Comparison of ENCODE assay signal across 31 cellular contexts in the genomic region with DNA sequence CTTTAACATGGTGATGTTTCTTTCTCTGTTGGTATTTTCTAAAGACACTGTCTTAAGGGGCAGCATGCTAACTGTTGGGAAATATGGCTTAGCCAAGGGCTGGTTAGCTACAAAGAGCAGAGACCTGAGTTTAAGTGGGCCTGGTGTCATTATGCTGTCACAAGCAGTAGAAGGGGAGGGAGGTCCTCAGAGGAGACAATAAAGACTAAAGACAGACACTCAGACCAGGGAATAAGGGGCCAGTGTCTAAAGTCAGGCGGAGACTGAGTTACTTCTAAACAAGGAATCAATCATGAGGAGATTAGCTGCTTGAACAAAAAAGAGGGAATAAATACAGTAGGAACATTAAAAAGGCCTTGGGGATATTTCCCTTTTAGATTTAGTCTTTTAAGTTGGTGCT.
"Had no signal": no experiment of that assay in that cellular context is flagged by ENCODE, and none has a peak within 500 bp of the region (broad histone marks: within the 10 kb centered on the region; RNA-seq: fewer than 3 reads in every experiment).

No MANE protein-coding gene starts in this region.

- H3K4me1 Mint-ChIP-seq: activated CD4-positive, alpha-beta T cell treated with anti-CD3 and anti-CD28 coated beads for 36 hours; activated naive CD8-positive, alpha-beta T cell treated with anti-CD3 and anti-CD28 coated beads for 36 hours; natural killer cell; stimulated activated memory B cell treated with anti-CD40 and anti-IgM and Interleukin-4, amounts not matched to agents 10 μg/mL and 1 μg/mL and 100 μg/mL, for 72 hours; stimulated activated naive CD8-positive, alpha-beta T cell treated with anti-CD3 and anti-CD28 coated beads, Interleukin-15, amount 100 ng/mL, for 72 hours had no signal

- H3K9me3 ChIP-seq: adrenal gland, body of pancreas, left lung, lower lobe of right lung, ovary, prostate gland, tibial artery, upper lobe of right lung had no signal

- H3K27ac Mint-ChIP-seq: activated CD4-positive, alpha-beta T cell treated with anti-CD3 and anti-CD28 coated beads for 36 hours; activated naive CD4-positive, alpha-beta T cell treated with anti-CD3 and anti-CD28 coated beads for 36 hours; activated naive CD8-positive, alpha-beta T cell treated with anti-CD3 and anti-CD28 coated beads for 36 hours; activated T-helper 1 cell treated with anti-CD3 and anti-CD28 coated beads, Interleukin-12 subunit alpha, Interleukin-12 subunit beta, Interleukin-2, Interleukin-4 antibody, amounts not matched to agents 30 ng/mL and 10 ng/mL and 1 ng/mL, durations not matched to agents 14 hours and 24 hours and 36 hours; natural killer cell; stimulated activated memory B cell treated with anti-CD40 and anti-IgM and Interleukin-4, amounts not matched to agents 10 μg/mL and 1 μg/mL and 100 μg/mL, for 72 hours; stimulated activated naive CD8-positive, alpha-beta T cell treated with anti-CD3 and anti-CD28 coated beads, Interleukin-15, amount 100 ng/mL, for 72 hours; T-cell had no signal

- H3K27ac ChIP-seq: adrenal gland, body of pancreas, heart left ventricle, left lung, lower lobe of right lung, ovary, prostate gland, skin epidermis, tibial artery, upper lobe of right lung had no signal

- H3K4me3 Mint-ChIP-seq: activated CD4-positive, alpha-beta T cell treated with anti-CD3 and anti-CD28 coated beads for 36 hours; activated naive CD4-positive, alpha-beta T cell treated with anti-CD3 and anti-CD28 coated beads for 36 hours; activated naive CD8-positive, alpha-beta T cell treated with anti-CD3 and anti-CD28 coated beads for 36 hours; activated T-helper 1 cell treated with anti-CD3 and anti-CD28 coated beads, Interleukin-12 subunit alpha, Interleukin-12 subunit beta, Interleukin-2, Interleukin-4 antibody, amounts not matched to agents 30 ng/mL and 10 ng/mL and 1 ng/mL, durations not matched to agents 14 hours and 24 hours and 36 hours; natural killer cell; stimulated activated memory B cell treated with anti-CD40 and anti-IgM and Interleukin-4, amounts not matched to agents 10 μg/mL and 1 μg/mL and 100 μg/mL, for 72 hours; stimulated activated naive CD8-positive, alpha-beta T cell treated with anti-CD3 and anti-CD28 coated beads, Interleukin-15, amount 100 ng/mL, for 72 hours; T-cell had no signal

- H3K4me3 ChIP-seq: adrenal gland, body of pancreas, heart left ventricle, left lung, lower lobe of right lung, ovary, prostate gland, skin epidermis, tibial artery, upper lobe of right lung had no signal

- H3K36me3 Mint-ChIP-seq: activated naive CD8-positive, alpha-beta T cell treated with anti-CD3 and anti-CD28 coated beads for 36 hours; natural killer cell; stimulated activated memory B cell treated with anti-CD40 and anti-IgM and Interleukin-4, amounts not matched to agents 10 μg/mL and 1 μg/mL and 100 μg/mL, for 72 hours; T-cell had no signal

- ATAC-seq: activated CD4-positive, alpha-beta T cell treated with anti-CD3 and anti-CD28 coated beads for 36 hours; body of pancreas; heart left ventricle; left lung; lower lobe of right lung; natural killer cell; sciatic nerve; stimulated activated memory B cell treated with anti-CD40 and anti-IgM and Interleukin-4, amounts not matched to agents 10 μg/mL and 1 μg/mL and 100 μg/mL, for 72 hours; stimulated activated naive CD8-positive, alpha-beta T cell treated with anti-CD3 and anti-CD28 coated beads, Interleukin-15, amount 100 ng/mL, for 72 hours; T-cell; upper lobe of right lung had no signal

- H3K9me3 Mint-ChIP-seq: activated naive CD4-positive, alpha-beta T cell treated with anti-CD3 and anti-CD28 coated beads for 36 hours; activated naive CD8-positive, alpha-beta T cell treated with anti-CD3 and anti-CD28 coated beads for 36 hours; activated T-helper 1 cell treated with anti-CD3 and anti-CD28 coated beads, Interleukin-12 subunit alpha, Interleukin-12 subunit beta, Interleukin-2, Interleukin-4 antibody, amounts not matched to agents 30 ng/mL and 10 ng/mL and 1 ng/mL, durations not matched to agents 14 hours and 24 hours and 36 hours; stimulated activated memory B cell treated with anti-CD40 and anti-IgM and Interleukin-4, amounts not matched to agents 10 μg/mL and 1 μg/mL and 100 μg/mL, for 72 hours; stimulated activated naive CD8-positive, alpha-beta T cell treated with anti-CD3 and anti-CD28 coated beads, Interleukin-15, amount 100 ng/mL, for 72 hours; T-cell had no signal

- H3K27me3 ChIP-seq: adrenal gland, body of pancreas, heart left ventricle, left lung, ovary, tibial artery, upper lobe of right lung had no signal

- H3K4me1 ChIP-seq: adrenal gland, body of pancreas, heart left ventricle, left lung, lower lobe of right lung, prostate gland, tibial artery, upper lobe of right lung had no signal

- H3K27me3 Mint-ChIP-seq: activated CD4-positive, alpha-beta T cell treated with anti-CD3 and anti-CD28 coated beads for 36 hours; stimulated activated memory B cell treated with anti-CD40 and anti-IgM and Interleukin-4, amounts not matched to agents 10 μg/mL and 1 μg/mL and 100 μg/mL, for 72 hours; stimulated activated naive CD8-positive, alpha-beta T cell treated with anti-CD3 and anti-CD28 coated beads, Interleukin-15, amount 100 ng/mL, for 72 hours; T-cell had no signal

- DNase-seq: activated CD4-positive, alpha-beta T cell treated with anti-CD3 and anti-CD28 coated beads for 36 hours; activated CD4-positive, CD25-positive, alpha-beta regulatory T cell; activated CD8-positive, alpha-beta memory T cell treated with anti-CD3 and anti-CD28 coated beads for 24 hours; activated effector memory CD4-positive, alpha-beta T cell treated with anti-CD3 and anti-CD28 coated beads, Interleukin-2, amount 50 U/mL, for 16 hours; activated naive CD4-positive, alpha-beta T cell treated with anti-CD3 and anti-CD28 coated beads for 36 hours; activated naive CD8-positive, alpha-beta T cell treated with anti-CD3 and anti-CD28 coated beads for 36 hours; adrenal gland; aorta; body of pancreas; dermis blood vessel endothelial cell; effector memory CD4-positive, alpha-beta T cell; erythroblast; heart left ventricle; left lung; lower lobe of right lung; mesenchymal stem cell; natural killer cell; ovary; retina; stimulated activated CD4-positive, alpha-beta T cell treated with anti-CD3 and anti-CD28 coated beads, Interleukin-4, amount 100 ng/mL, for 4 hours; stimulated activated CD8-positive, alpha-beta memory T cell treated with anti-CD3 and anti-CD28 coated beads, Interleukin-4, amount 100 ng/mL, for 48 hours; stimulated activated naive CD8-positive, alpha-beta T cell treated with anti-CD3 and anti-CD28 coated beads, Interleukin-15, amount 100 ng/mL, for 72 hours; substantia nigra; T-cell; tibial artery; upper lobe of right lung had no signal

- H3K36me3 ChIP-seq: adrenal gland, heart left ventricle, left lung, lower lobe of right lung, ovary, prostate gland, tibial artery, upper lobe of right lung had no signal
